Comparison of ENCODE assay signal across 2 cellular contexts in the genomic region with DNA sequence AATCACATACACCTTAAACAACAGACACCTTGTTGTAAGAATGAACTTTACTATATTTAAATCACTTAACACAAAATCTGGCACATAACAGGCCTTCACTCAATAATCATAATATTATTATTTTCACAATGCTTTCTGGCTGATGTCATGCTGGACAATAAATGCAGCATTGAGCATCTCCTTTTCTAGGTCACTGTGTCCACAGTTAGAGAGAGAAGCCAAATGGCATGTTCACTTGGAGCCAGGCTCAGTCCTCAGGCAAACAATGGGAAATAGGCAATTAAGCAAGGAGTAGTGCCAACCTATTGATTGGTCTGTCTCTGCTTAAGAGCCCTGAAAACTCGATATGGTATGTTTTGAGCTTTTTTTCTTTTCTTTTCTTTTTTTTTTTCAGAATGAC.
TF ChIP-seq lines count a peak whose summit lies in the region.

No MANE protein-coding gene starts in this region.

TF ChIP-seq in IMR-90, 13 proteins besides CTCF, POLR2A, EP300 and RAD21:
- TF ChIP-seq, protein P1, sequence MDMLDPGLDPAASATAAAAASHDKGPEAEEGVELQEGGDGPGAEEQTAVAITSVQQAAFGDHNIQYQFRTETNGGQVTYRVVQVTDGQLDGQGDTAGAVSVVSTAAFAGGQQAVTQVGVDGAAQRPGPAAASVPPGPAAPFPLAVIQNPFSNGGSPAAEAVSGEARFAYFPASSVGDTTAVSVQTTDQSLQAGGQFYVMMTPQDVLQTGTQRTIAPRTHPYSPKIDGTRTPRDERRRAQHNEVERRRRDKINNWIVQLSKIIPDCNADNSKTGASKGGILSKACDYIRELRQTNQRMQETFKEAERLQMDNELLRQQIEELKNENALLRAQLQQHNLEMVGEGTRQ (IDR thresholded peaks at IDR 0.05; ENCODE audit: low read depth, low read length) = no peak
- TF ChIP-seq NFE2L2 (IDR thresholded peaks at IDR 0.05; ENCODE audit: low read depth, low read length) (no peak), MAZ (IDR thresholded peaks at IDR 0.05; ENCODE audit: borderline replicate concordance, low read depth, low read length) (no peak), RCOR1 (IDR thresholded peaks at IDR 0.05; ENCODE audit: insufficient replicate concordance, low read length) (no peak), FOS (IDR thresholded peaks at IDR 0.05; ENCODE audit: low read depth, low read length) (no peak), BHLHE40 (IDR thresholded peaks at IDR 0.05; ENCODE audit: low read depth, low read length) (no peak), CEBPB (IDR thresholded peaks at IDR 0.05; ENCODE audit: low read depth, low read length) (no peak), CHD1 (IDR thresholded peaks at IDR 0.05; ENCODE audit: low read depth, low read length) (no peak), MXI1 (IDR thresholded peaks at IDR 0.05; ENCODE audit: borderline replicate concordance, low read depth, low read length) (no peak), MAFK (IDR thresholded peaks at IDR 0.05; ENCODE audit: low read depth, low read length) (no peak), RFX5 (IDR thresholded peaks at IDR 0.05; ENCODE audit: low read depth, low read length) (no peak), SMC3 (IDR thresholded peaks at IDR 0.05; ENCODE audit: low read depth, low read length) (no peak)
- TF ChIP-seq, protein P2, sequence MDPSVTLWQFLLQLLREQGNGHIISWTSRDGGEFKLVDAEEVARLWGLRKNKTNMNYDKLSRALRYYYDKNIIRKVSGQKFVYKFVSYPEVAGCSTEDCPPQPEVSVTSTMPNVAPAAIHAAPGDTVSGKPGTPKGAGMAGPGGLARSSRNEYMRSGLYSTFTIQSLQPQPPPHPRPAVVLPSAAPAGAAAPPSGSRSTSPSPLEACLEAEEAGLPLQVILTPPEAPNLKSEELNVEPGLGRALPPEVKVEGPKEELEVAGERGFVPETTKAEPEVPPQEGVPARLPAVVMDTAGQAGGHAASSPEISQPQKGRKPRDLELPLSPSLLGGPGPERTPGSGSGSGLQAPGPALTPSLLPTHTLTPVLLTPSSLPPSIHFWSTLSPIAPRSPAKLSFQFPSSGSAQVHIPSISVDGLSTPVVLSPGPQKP (IDR thresholded peaks at IDR 0.05; ENCODE audit: borderline replicate concordance, low read depth, low read length) = no peak

TF ChIP-seq in WTC11, 78 proteins besides CTCF, POLR2A, EP300 and RAD21 (continued from another document):
- TF ChIP-seq, protein P3, sequence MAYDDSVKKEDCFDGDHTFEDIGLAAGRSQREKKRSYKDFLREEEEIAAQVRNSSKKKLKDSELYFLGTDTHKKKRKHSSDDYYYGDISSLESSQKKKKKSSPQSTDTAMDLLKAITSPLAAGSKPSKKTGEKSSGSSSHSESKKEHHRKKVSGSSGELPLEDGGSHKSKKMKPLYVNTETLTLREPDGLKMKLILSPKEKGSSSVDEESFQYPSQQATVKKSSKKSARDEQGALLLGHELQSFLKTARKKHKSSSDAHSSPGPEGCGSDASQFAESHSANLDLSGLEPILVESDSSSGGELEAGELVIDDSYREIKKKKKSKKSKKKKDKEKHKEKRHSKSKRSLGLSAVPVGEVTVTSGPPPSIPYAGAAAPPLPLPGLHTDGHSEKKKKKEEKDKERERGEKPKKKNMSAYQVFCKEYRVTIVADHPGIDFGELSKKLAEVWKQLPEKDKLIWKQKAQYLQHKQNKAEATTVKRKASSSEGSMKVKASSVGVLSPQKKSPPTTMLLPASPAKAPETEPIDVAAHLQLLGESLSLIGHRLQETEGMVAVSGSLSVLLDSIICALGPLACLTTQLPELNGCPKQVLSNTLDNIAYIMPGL (CRISPR knock-in tag; IDR thresholded peaks at IDR 0.05) = no peak
- TF ChIP-seq ZNF416 (CRISPR knock-in tag; IDR thresholded peaks at IDR 0.05) = no peak
- TF ChIP-seq, protein P4, sequence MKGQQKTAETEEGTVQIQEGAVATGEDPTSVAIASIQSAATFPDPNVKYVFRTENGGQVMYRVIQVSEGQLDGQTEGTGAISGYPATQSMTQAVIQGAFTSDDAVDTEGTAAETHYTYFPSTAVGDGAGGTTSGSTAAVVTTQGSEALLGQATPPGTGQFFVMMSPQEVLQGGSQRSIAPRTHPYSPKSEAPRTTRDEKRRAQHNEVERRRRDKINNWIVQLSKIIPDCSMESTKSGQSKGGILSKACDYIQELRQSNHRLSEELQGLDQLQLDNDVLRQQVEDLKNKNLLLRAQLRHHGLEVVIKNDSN (CRISPR knock-in tag; IDR thresholded peaks at IDR 0.05) = no peak
- TF ChIP-seq, protein P5, sequence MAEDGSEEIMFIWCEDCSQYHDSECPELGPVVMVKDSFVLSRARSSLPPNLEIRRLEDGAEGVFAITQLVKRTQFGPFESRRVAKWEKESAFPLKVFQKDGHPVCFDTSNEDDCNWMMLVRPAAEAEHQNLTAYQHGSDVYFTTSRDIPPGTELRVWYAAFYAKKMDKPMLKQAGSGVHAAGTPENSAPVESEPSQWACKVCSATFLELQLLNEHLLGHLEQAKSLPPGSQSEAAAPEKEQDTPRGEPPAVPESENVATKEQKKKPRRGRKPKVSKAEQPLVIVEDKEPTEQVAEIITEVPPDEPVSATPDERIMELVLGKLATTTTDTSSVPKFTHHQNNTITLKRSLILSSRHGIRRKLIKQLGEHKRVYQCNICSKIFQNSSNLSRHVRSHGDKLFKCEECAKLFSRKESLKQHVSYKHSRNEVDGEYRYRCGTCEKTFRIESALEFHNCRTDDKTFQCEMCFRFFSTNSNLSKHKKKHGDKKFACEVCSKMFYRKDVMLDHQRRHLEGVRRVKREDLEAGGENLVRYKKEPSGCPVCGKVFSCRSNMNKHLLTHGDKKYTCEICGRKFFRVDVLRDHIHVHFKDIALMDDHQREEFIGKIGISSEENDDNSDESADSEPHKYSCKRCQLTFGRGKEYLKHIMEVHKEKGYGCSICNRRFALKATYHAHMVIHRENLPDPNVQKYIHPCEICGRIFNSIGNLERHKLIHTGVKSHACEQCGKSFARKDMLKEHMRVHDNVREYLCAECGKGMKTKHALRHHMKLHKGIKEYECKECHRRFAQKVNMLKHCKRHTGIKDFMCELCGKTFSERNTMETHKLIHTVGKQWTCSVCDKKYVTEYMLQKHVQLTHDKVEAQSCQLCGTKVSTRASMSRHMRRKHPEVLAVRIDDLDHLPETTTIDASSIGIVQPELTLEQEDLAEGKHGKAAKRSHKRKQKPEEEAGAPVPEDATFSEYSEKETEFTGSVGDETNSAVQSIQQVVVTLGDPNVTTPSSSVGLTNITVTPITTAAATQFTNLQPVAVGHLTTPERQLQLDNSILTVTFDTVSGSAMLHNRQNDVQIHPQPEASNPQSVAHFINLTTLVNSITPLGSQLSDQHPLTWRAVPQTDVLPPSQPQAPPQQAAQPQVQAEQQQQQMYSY (CRISPR knock-in tag; IDR thresholded peaks at IDR 0.05) = no peak
- TF ChIP-seq ZBTB21 (CRISPR knock-in tag; IDR thresholded peaks at IDR 0.05; ENCODE audit: borderline replicate concordance) = no peak
- no peak for TF ChIP-seq TEAD1 (CRISPR knock-in tag; IDR thresholded peaks at IDR 0.05)
- TF ChIP-seq NFATC4 (CRISPR knock-in tag; IDR thresholded peaks at IDR 0.05) = no peak
- no peak for TF ChIP-seq SOX15 (CRISPR knock-in tag; IDR thresholded peaks at IDR 0.05)
- no peak for TF ChIP-seq JAZF1 (CRISPR knock-in tag; IDR thresholded peaks at IDR 0.05)
- TF ChIP-seq, protein P6, sequence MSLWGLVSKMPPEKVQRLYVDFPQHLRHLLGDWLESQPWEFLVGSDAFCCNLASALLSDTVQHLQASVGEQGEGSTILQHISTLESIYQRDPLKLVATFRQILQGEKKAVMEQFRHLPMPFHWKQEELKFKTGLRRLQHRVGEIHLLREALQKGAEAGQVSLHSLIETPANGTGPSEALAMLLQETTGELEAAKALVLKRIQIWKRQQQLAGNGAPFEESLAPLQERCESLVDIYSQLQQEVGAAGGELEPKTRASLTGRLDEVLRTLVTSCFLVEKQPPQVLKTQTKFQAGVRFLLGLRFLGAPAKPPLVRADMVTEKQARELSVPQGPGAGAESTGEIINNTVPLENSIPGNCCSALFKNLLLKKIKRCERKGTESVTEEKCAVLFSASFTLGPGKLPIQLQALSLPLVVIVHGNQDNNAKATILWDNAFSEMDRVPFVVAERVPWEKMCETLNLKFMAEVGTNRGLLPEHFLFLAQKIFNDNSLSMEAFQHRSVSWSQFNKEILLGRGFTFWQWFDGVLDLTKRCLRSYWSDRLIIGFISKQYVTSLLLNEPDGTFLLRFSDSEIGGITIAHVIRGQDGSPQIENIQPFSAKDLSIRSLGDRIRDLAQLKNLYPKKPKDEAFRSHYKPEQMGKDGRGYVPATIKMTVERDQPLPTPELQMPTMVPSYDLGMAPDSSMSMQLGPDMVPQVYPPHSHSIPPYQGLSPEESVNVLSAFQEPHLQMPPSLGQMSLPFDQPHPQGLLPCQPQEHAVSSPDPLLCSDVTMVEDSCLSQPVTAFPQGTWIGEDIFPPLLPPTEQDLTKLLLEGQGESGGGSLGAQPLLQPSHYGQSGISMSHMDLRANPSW (CRISPR knock-in tag; conservative IDR thresholded peaks at IDR 0.05; ENCODE audit: low read depth) = no peak
- TF ChIP-seq ETV6 (CRISPR knock-in tag; IDR thresholded peaks at IDR 0.05) = no peak
- TF ChIP-seq ZNF232 (CRISPR knock-in tag; IDR thresholded peaks at IDR 0.05) = no peak
- TF ChIP-seq, protein P7, sequence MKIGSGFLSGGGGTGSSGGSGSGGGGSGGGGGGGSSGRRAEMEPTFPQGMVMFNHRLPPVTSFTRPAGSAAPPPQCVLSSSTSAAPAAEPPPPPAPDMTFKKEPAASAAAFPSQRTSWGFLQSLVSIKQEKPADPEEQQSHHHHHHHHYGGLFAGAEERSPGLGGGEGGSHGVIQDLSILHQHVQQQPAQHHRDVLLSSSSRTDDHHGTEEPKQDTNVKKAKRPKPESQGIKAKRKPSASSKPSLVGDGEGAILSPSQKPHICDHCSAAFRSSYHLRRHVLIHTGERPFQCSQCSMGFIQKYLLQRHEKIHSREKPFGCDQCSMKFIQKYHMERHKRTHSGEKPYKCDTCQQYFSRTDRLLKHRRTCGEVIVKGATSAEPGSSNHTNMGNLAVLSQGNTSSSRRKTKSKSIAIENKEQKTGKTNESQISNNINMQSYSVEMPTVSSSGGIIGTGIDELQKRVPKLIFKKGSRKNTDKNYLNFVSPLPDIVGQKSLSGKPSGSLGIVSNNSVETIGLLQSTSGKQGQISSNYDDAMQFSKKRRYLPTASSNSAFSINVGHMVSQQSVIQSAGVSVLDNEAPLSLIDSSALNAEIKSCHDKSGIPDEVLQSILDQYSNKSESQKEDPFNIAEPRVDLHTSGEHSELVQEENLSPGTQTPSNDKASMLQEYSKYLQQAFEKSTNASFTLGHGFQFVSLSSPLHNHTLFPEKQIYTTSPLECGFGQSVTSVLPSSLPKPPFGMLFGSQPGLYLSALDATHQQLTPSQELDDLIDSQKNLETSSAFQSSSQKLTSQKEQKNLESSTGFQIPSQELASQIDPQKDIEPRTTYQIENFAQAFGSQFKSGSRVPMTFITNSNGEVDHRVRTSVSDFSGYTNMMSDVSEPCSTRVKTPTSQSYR (CRISPR knock-in tag; IDR thresholded peaks at IDR 0.05) = no peak
